In the genomic region with DNA sequence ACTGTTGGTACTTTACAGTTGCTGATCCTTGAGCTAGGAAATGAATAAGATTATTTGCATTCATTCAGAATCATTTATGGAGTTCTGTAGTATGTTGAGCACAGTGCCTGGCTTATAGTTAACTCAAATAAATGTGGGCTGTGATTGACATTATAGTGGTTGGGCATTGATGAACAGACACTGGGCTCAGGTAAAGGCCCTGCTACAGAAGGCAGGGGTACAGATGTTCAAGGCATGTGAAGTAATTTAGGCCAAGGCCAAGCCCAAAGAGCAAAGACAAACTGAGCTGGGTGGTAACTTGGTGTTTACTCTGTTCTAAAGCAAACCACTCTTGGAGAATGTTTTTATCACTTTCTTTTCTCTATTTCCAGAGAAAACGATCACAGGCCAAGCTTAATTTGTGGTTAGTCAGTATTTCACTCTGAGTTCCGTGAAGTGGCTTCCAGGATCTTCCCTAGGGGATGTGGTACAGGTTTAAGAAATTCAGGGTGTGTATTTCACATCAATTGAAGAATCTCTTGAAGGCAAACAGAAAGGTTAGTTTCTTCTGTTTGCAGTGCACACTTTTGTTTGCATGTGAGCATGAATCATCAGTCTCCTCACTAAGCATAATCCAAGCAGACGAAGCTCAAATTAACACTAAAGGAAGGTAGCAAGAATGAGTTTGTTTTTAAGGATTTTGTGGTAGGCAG, we compare ENCODE assay signal across 15 cellular contexts.
DNase-seq lines count a peak whose midpoint lies in the region; ATAC-seq and TF ChIP-seq lines count a peak whose summit lies in the region.
"Had no signal": no experiment of that assay in that cellular context is flagged by ENCODE, and none has a peak within 500 bp of the region (broad histone marks: within the 10 kb centered on the region; RNA-seq: fewer than 3 reads in every experiment).

No MANE protein-coding gene starts in this region.

- DNase-seq in HPDE6-E6E7 (ENCODE audit: extremely low spot score) (peak; percentile 21), PC-3 (peak; percentile 81), left colon (no peak), transverse colon (no peak), AG08395 (ENCODE audit: low spot score) (no peak), C1 segment of cervical spinal cord (lab: John Stamatoyannopoulos, UW) (no peak)
- DNase-seq: activated gamma-delta T cell treated with Interleukin-2 at 50 U/mL for 16 hours; amniotic stem cell; DND-41; effector memory CD8-positive, alpha-beta T cell; NCI-H1694; NCI-H510A treated with DMSO at 0.1 percent for 48 hours; nucleus accumbens; stimulated activated CD4-positive, alpha-beta T cell treated with anti-CD3 and anti-CD28 coated beads, Interleukin-4, amount 100 ng/mL, for 1 hour had no signal

- H3K27me3 ChIP-seq in PC-3 (ENCODE audit: low read length) = no peaks in the 10 kb centered on the region
- no peaks in the 10 kb centered on the region for H3K27me3 ChIP-seq in transverse colon

- no peaks in the 10 kb centered on the region for H3K9me2 ChIP-seq in PC-3 (replicated peaks; ENCODE audit: low read length)

- BruUV-seq in PC-3 (replicated peaks; lab: Mats Ljungman, UMichigan) = no TSS peak

- H3F3A ChIP-seq in PC-3 (ENCODE audit: low read length, unreplicated experiment) = peaks cover 10% of the 10 kb centered on the region

- POLR2A ChIA-PET in PC-3 (lab: Charles Lee; ENCODE audit: unreplicated experiment) = interaction anchor here (0.7 kb wide), 1 partner anchor 148 kb away, joined by 5 read pairs; no protein-coding TSS in a partner anchor

- H3K9ac ChIP-seq in PC-3 (ENCODE audit: low read length) = no peak overlapping the region

- ATAC-seq in PC-3 (peak; percentile 95), left colon (peak; percentile 87), GM21528 (IDR thresholded peaks at IDR 0.05; ENCODE audit: low FRiP score, unreplicated experiment) (no peak)
- ATAC-seq: effector memory CD8-positive, alpha-beta T cell had no signal

- no peak for TF ChIP-seq EP300 in transverse colon (IDR thresholded peaks at IDR 0.05; ENCODE audit: low read depth)

- no peak overlapping the region; the same call in 1 of the 2 replicates for H3K4me3 ChIP-seq in PC-3 (ENCODE audit: low read length)
- H3K4me3 ChIP-seq in transverse colon = no peak overlapping the region

- CTCF ChIA-PET in PC-3 (lab: Charles Lee) = interaction anchor here (0.6 to 1.0 kb wide), 3 partner anchors 41 to 472 kb away, joined by 3 to 4 read pairs (median 4); no protein-coding TSS in a partner anchor

- no peaks in the 10 kb centered on the region for H4K20me1 ChIP-seq in PC-3 (ENCODE audit: low read length)

- in situ Hi-C loops in transverse colon (cut with MboI; ENCODE audit: low pct_ligation_motif_present in 1 of 4, low pct_unique_long_range_greater_than_20kb in 1 of 4, low sequenced_read_pairs in 3 of 4) = no loop called here

- TF ChIP-seq POLR2A in transverse colon (IDR thresholded peaks at IDR 0.05) = no peak

- no peaks in the 10 kb centered on the region for H3K79me2 ChIP-seq in PC-3 (ENCODE audit: low read length)

- no peak for TF ChIP-seq CTCF in PC-3 (conservative IDR thresholded peaks at IDR 0.05; ENCODE audit: low read depth, low read length)
- no peak for TF ChIP-seq CTCF in transverse colon (IDR thresholded peaks at IDR 0.05)

- H3K4me1 ChIP-seq in PC-3 (ENCODE audit: insufficient read depth, low read length) (peaks cover 32% of the 10 kb centered on the region), transverse colon (peaks cover 0 to 24% (median 5%) of the 10 kb centered on the region in 4 donors)

- H3K9me3 ChIP-seq in PC-3 (ENCODE audit: low read length) (no peaks in the 10 kb centered on the region), transverse colon (no peaks in the 10 kb centered on the region)

- WGBS in transverse colon (ENCODE audit: low coverage in 1 of 2), 2 donors = 35 to 45% methylated on average over 2 to 3 of the region's 3 CpGs

- no peak overlapping the region for H2AFZ ChIP-seq in PC-3 (ENCODE audit: low read length)

- intact Hi-C loops in PC-3 (cut with micrococcal nuclease) (loop anchor here (1.0 to 5.0 kb wide), 4 partner anchors 41 to 173 kb away; partner anchors contain the start of gene PRR15), left colon (cut with DNase I, micrococcal nuclease) (no loop called here), transverse colon (cut with DNase I; ENCODE audit: low total_unique reads) (no loop called here)

- H3K27ac ChIP-seq in PC-3 (ENCODE audit: low read length) (peak overlapping the region; percentile 71), transverse colon (peak overlapping the region; percentile 33 to 69 (median 51))

- peak overlapping the region; percentile 54 for H3K4me2 ChIP-seq in PC-3 (ENCODE audit: low read length)

- H3K36me3 ChIP-seq in PC-3 (ENCODE audit: low read depth, low read length) (no peaks in the 10 kb centered on the region), transverse colon (no peaks in the 10 kb centered on the region)

Comparison
In these comparisons a context has a peak if more than half of its experiments do, and no peak if none do; other contexts are left out.
1. DNase-seq: peak in HPDE6-E6E7 (single experiment) and PC-3 (single experiment); none in left colon (0 of 2), transverse colon (single experiment), AG08395 (single experiment) and C1 segment of cervical spinal cord (0 of 14).